25 cellular contexts compared by ENCODE assay signal in the genomic region with DNA sequence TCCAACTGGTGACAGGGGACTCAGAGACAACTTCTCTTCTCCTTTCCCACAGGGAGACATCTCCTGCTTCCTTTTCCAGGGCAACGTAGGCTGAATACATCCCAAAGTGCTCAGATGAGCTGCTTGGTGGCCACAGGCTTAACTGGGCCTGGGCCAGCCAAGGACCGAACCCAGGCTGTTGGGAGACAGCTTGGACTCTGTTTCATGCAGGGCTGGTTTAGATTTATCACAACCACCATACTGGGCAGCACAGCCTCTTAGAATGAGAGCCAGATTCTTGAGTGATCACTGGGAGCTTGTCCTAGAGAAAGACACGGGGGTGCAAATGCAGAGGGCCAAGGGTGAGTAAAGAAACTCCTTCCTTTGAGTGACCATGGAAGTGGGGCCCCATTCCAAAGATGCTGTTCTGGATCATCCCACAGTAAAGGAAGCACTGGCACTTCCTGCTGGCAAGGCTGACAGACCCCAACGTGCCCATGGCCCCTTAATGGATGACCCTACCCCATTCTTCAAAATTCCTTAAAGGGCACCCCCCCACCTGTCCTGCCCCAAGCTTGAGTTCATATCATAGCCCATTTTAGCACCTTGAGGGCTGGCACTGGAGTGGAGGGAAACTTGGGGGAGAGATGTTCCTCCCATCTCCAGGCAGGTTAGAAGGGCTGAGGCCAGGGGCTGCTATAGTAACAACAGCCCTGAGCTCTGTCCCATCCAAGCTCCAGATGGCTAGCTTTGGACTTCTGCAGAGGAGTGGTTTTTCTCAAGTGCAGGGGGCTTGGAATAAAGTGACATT.
A peak's percentile ranks its signal among the peaks of the same experiment; 100 is the strongest.
DNase-seq lines count a peak whose midpoint lies in the region; ATAC-seq and TF ChIP-seq lines count a peak whose summit lies in the region.
"Had no signal": no experiment of that assay in that cellular context is flagged by ENCODE, and none has a peak within 500 bp of the region (broad histone marks: within the 10 kb centered on the region; RNA-seq: fewer than 3 reads in every experiment).

No MANE protein-coding gene starts in this region.

- H3K4me1 Mint-ChIP-seq in H9, result no peaks in the 10 kb centered on the region
- no peaks in the 10 kb centered on the region for H3K4me1 Mint-ChIP-seq in activated CD8-positive, alpha-beta memory T cell treated with anti-CD3 and anti-CD28 coated beads, Interleukin-2, amount 10 ng/mL, durations not matched to agents 7 days and 5 days
- H3K4me1 Mint-ChIP-seq: CD4-positive, alpha-beta memory T cell had no signal

- no peak overlapping the region for H3T11ph ChIP-seq in H9 (ENCODE audit: low read length)

- H2BK15ac ChIP-seq in H9 (ENCODE audit: low read depth, low read length), result no peak overlapping the region

- intact Hi-C loops in esophagus muscularis mucosa (cut with DNase I), result no loop called here

- no peaks in the 10 kb centered on the region for H3K79me1 ChIP-seq in H9 (ENCODE audit: insufficient read depth, low read depth, low read length, poor library complexity, severe bottlenecking)

- no peaks in the 10 kb centered on the region for H3K36me3 Mint-ChIP-seq in H9 (ENCODE audit: insufficient read depth in 1 of 3, low read depth in 3 of 3)
- H3K36me3 Mint-ChIP-seq in activated CD8-positive, alpha-beta memory T cell treated with anti-CD3 and anti-CD28 coated beads, Interleukin-2, amount 10 ng/mL, durations not matched to agents 7 days and 5 days, result no peaks in the 10 kb centered on the region
- H3K36me3 Mint-ChIP-seq: CD4-positive, alpha-beta memory T cell had no signal

- H4K20me1 ChIP-seq in H9 (ENCODE audit: control insufficient read depth, insufficient read depth, insufficient read length), result no peaks in the 10 kb centered on the region
- H4K20me1 ChIP-seq: BLaER1 had no signal

- H3K79me2 ChIP-seq in H9 (ENCODE audit: insufficient read depth, low read length), result no peaks in the 10 kb centered on the region

- no peak overlapping the region for H3K27ac ChIP-seq in H9 (ENCODE audit: insufficient read length, low read depth, low read length)
- no peak overlapping the region for H3K27ac ChIP-seq in esophagus muscularis mucosa (replicated peaks in 1 of 4)
- H3K27ac ChIP-seq: BLaER1, KMS-11, Peyer's patch, SJCRH30 had no signal

- no CpG with 5 or more reads among the region's 4 CpGs for WGBS in H9 (ENCODE audit: extremely low coverage, insufficient read length, low lambda C conversion rate)
- WGBS in esophagus muscularis mucosa, result 69% methylated on average over 4 of the region's 4 CpGs

- no peak overlapping the region for H2BK20ac ChIP-seq in H9 (ENCODE audit: low read depth, low read length, poor library complexity, severe bottlenecking)

- no peaks in the 10 kb centered on the region for H3K36me3 ChIP-seq in esophagus muscularis mucosa
- H3K36me3 ChIP-seq: BLaER1, SJCRH30 had no signal

- TF ChIP-seq POLR2A in esophagus muscularis mucosa (IDR thresholded peaks at IDR 0.05; ENCODE audit: low read depth), result no peak

- CTCF ChIA-PET in activated CD8-positive, alpha-beta memory T cell treated with anti-CD3 and anti-CD28 coated beads, Interleukin-2, amount 10 ng/mL, durations not matched to agents 7 days and 5 days (lab: Charles Lee), result interaction anchor here (1.4 to 1.9 kb wide), 2 partner anchors 12 to 140 kb away, joined by 3 to 6 read pairs; no protein-coding TSS in a partner anchor

- H3K27me3 Mint-ChIP-seq in H9 (ENCODE audit: low read depth), result peaks cover 6% of the 10 kb centered on the region; the same call in 1 of the 2 replicates
- H3K27me3 Mint-ChIP-seq in activated CD8-positive, alpha-beta memory T cell treated with anti-CD3 and anti-CD28 coated beads, Interleukin-2, amount 10 ng/mL, durations not matched to agents 7 days and 5 days, result peaks cover 37% of the 10 kb centered on the region

- H4K8ac ChIP-seq in H9 (replicated peaks; ENCODE audit: insufficient read length, low read depth, low read length), result no peak overlapping the region

- no peak overlapping the region for H3K56ac ChIP-seq in H9 (ENCODE audit: insufficient read length, low read depth, low read length)

- no peak overlapping the region for H4K5ac ChIP-seq in H9 (ENCODE audit: insufficient read length, low read depth, low read length)

- no peak overlapping the region for H3K18ac ChIP-seq in H9 (ENCODE audit: insufficient read length, low read depth, low read length)

- DNase-seq in H9 (peak; percentile 8), esophagus muscularis mucosa (ENCODE audit: extremely low spot score) (peak; percentile 77), activated gamma-delta T cell treated with Interleukin-2 at 50 U/mL for 16 hours (no peak), 8988T (no peak), GM19238 (ENCODE audit: insufficient read length, low spot score) (no peak)
- peak; percentile 25 for DNase-seq in activated CD8-positive, alpha-beta memory T cell treated with anti-CD3 and anti-CD28 coated beads, Interleukin-2, amount 10 ng/mL, durations not matched to agents 7 days and 5 days
- DNase-seq in stimulated activated CD8-positive, alpha-beta memory T cell treated with anti-CD3 and anti-CD28 coated beads, Interleukin-4, amount 100 ng/mL, for 48 hours, result peak; percentile 17
- DNase-seq: ACHN; CD4-positive, alpha-beta memory T cell; DND-41; HCEC 1CT; IMR-90; MV-4-11; NCI-H1105 treated with DMSO at 0.1 percent for 48 hours; NCI-H1694; NCI-H2081; NCI-H2171; NCI-H524 treated with DMSO at 0.1 percent for 48 hours; NCI-H82; SJCRH30 had no signal

- H3K14ac ChIP-seq in H9 (ENCODE audit: insufficient read depth, low read length), result no peak overlapping the region

- no peak overlapping the region for H3K23ac ChIP-seq in H9 (ENCODE audit: insufficient read length, low read depth, low read length)

- H2AK5ac ChIP-seq in H9 (ENCODE audit: insufficient read length, low read length), result no peak overlapping the region

- no peak overlapping the region for H2AFZ ChIP-seq in H9 (ENCODE audit: low read length)

- H3K4me2 ChIP-seq in H9 (ENCODE audit: insufficient read depth, insufficient read length, low read length), result no peak overlapping the region
- H3K4me2 ChIP-seq: BLaER1, KMS-11 had no signal

- H3K27ac Mint-ChIP-seq in H9, result no peak overlapping the region
- no peak overlapping the region for H3K27ac Mint-ChIP-seq in activated CD8-positive, alpha-beta memory T cell treated with anti-CD3 and anti-CD28 coated beads, Interleukin-2, amount 10 ng/mL, durations not matched to agents 7 days and 5 days
- H3K27ac Mint-ChIP-seq: CD4-positive, alpha-beta memory T cell had no signal

- no peak for TF ChIP-seq EP300 in esophagus muscularis mucosa (IDR thresholded peaks at IDR 0.05)

- peaks cover 1 to 4% of the 10 kb centered on the region in 2 experiments; a peak in 3 of 5 replicates for H3K9me3 Mint-ChIP-seq in H9
- no peaks in the 10 kb centered on the region for H3K9me3 Mint-ChIP-seq in activated CD8-positive, alpha-beta memory T cell treated with anti-CD3 and anti-CD28 coated beads, Interleukin-2, amount 10 ng/mL, durations not matched to agents 7 days and 5 days (ENCODE audit: low read depth)

- no peak overlapping the region for H3K4me3 Mint-ChIP-seq in H9
- H3K4me3 Mint-ChIP-seq in activated CD8-positive, alpha-beta memory T cell treated with anti-CD3 and anti-CD28 coated beads, Interleukin-2, amount 10 ng/mL, durations not matched to agents 7 days and 5 days, result no peak overlapping the region
- H3K4me3 Mint-ChIP-seq: CD4-positive, alpha-beta memory T cell had no signal

- H4K91ac ChIP-seq in H9 (ENCODE audit: insufficient read length, low read depth, low read length), result no peak overlapping the region

- H3K9me3 ChIP-seq in H9 (ENCODE audit: control insufficient read depth, low read depth, low read length) (no peaks in the 10 kb centered on the region), esophagus muscularis mucosa (no peaks in the 10 kb centered on the region)
- H3K9me3 ChIP-seq: BLaER1, Peyer's patch had no signal

- no peak overlapping the region for H3K4me3 ChIP-seq in esophagus muscularis mucosa
- H3K4me3 ChIP-seq: BLaER1, GM12878, Peyer's patch, SJCRH30 had no signal

- no peak for ATAC-seq in activated CD8-positive, alpha-beta memory T cell treated with anti-CD3 and anti-CD28 coated beads, Interleukin-2, amount 10 ng/mL, durations not matched to agents 7 days and 5 days
- ATAC-seq in GM19395 (IDR thresholded peaks at IDR 0.05; ENCODE audit: unreplicated experiment), result no peak
- ATAC-seq: GM12878 had no signal

- TF ChIP-seq CTCF in H9 (conservative IDR thresholded peaks at IDR 0.05), result no peak
- TF ChIP-seq CTCF in esophagus muscularis mucosa (IDR thresholded peaks at IDR 0.05), result no peak

- H3K4me1 ChIP-seq in H9 (ENCODE audit: insufficient read depth, low read length) (no peaks in the 10 kb centered on the region), esophagus muscularis mucosa (no peaks in the 10 kb centered on the region)
- H3K4me1 ChIP-seq: BLaER1, Peyer's patch, SJCRH30 had no signal

- no peak overlapping the region for H3K9ac ChIP-seq in H9 (ENCODE audit: extremely low read depth, insufficient read length, low read length)
- H3K9ac ChIP-seq: BLaER1, KMS-11 had no signal

- H3K23me2 ChIP-seq in H9 (ENCODE audit: insufficient read length, low read depth, low read length, poor library complexity, severe bottlenecking), result no peaks in the 10 kb centered on the region

- no peak overlapping the region for H2BK5ac ChIP-seq in H9 (ENCODE audit: insufficient read length, low read length)

- no peak overlapping the region for H2BK120ac ChIP-seq in H9 (ENCODE audit: low read depth, low read length, poor library complexity, severe bottlenecking)

- no peak overlapping the region for H3K4ac ChIP-seq in H9 (ENCODE audit: low read depth, low read length)

- H2BK12ac ChIP-seq in H9 (ENCODE audit: insufficient read length, low read depth, low read length), result no peak overlapping the region

- H3K27me3 ChIP-seq in H9 (ENCODE audit: insufficient read depth, low read length) (no peaks in the 10 kb centered on the region), esophagus muscularis mucosa (peaks cover 0 to 52% (median 2%) of the 10 kb centered on the region in 4 donors)
- H3K27me3 ChIP-seq: BLaER1, Peyer's patch had no signal

Comparison
In these comparisons a context has a peak if more than half of its experiments do, and no peak if none do; other contexts are left out.
1. DNase-seq: peak in H9 (single experiment), activated CD8-positive, alpha-beta memory T cell treated with anti-CD3 and anti-CD28 coated beads, Interleukin-2, amount 10 ng/mL, durations not matched to agents 7 days and 5 days (single experiment), esophagus muscularis mucosa (single experiment) and stimulated activated CD8-positive, alpha-beta memory T cell treated with anti-CD3 and anti-CD28 coated beads, Interleukin-4, amount 100 ng/mL, for 48 hours (single experiment); none in activated gamma-delta T cell treated with Interleukin-2 at 50 U/mL for 16 hours (single experiment), 8988T (single experiment) and GM19238 (single experiment).